ENCODE assay signal across 11 cellular contexts in the genomic region with DNA sequence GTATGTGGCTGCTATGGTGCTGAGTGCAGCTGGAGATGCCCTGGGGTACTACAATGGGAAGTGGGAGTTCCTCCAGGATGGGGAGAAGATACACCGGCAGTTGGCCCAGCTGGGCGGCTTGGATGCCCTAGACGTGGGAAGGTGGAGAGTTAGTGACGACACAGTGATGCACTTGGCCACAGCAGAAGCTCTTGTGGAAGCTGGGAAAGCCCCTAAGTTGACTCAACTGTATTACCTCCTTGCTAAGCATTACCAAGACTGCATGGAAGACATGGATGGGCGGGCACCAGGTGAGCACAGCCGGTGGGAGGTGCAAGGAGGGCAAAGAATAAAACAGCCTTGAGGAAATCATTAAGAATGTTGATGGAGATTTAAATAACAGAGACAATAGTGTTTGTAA. TPM values are rescaled to one million over a fixed set of nuclear protein-coding genes. Genes with fewer than 3 reads are reported as not detected.
DNase-seq lines count a peak whose midpoint lies in the region; ATAC-seq and TF ChIP-seq lines count a peak whose summit lies in the region.
"Had no signal": no experiment of that assay in that cellular context is flagged by ENCODE, and none has a peak within 500 bp of the region (broad histone marks: within the 10 kb centered on the region; RNA-seq: fewer than 3 reads in every experiment).

No MANE protein-coding gene starts in this region.

- in situ Hi-C loops in Caki2 (cut with HindIII; ENCODE audit: low pct_unique_long_range_greater_than_20kb, low sequenced_read_pairs) = no loop called here

- ATAC-seq in GM18909 (IDR thresholded peaks at IDR 0.05; ENCODE audit: poor library complexity, unreplicated experiment) (peak; percentile 41), HG03469 (IDR thresholded peaks at IDR 0.05; ENCODE audit: unreplicated experiment) (peak; percentile 57)

- no peak overlapping the region for H3K4me3 ChIP-seq in fibroblast of mammary gland (ENCODE audit: control insufficient read depth, low read depth, low read length)
- H3K4me3 ChIP-seq: esophagus squamous epithelium had no signal

- DNase-seq in Caki2 (ENCODE audit: low read depth) = peak; percentile 52
- DNase-seq in fibroblast of mammary gland (ENCODE audit: low read depth) = peak; percentile 21
- DNase-seq in NCI-H2196 (lab: John Stamatoyannopoulos, UW; ENCODE audit: unreplicated experiment) = no peak
- DNase-seq in HUDEP-2 (lab: John Stamatoyannopoulos, UW; ENCODE audit: unreplicated experiment in 76 of 76) = no peak
- no peak for DNase-seq in KG1 (lab: John Stamatoyannopoulos, UW)
- DNase-seq in C1 segment of cervical spinal cord (lab: John Stamatoyannopoulos, UW) = no peak
- DNase-seq: Calu3, esophagus squamous epithelium, occipital lobe had no signal

- TF ChIP-seq CTCF in fibroblast of mammary gland (conservative IDR thresholded peaks at IDR 0.05; ENCODE audit: control insufficient read depth, insufficient read depth, low read depth, low read length) = no peak

RNA-seq across cellular contexts. Expression of gene ADPRH, which starts 2.9 kb away (rescaled TPM):
- total RNA-seq in Caki2 (2014; rRNA removed; shearing (Covaris generic); ENCODE audit: low replicate concordance) = 1.7 and 2.2 TPM in 2 replicates

RNA-seq across cellular contexts. Expression of gene PLA1A, which starts 15.5 kb away (rescaled TPM):
- 10.6 and 17.7 TPM in 2 replicates for total RNA-seq in Caki2 (2014; rRNA removed; shearing (Covaris generic); ENCODE audit: low replicate concordance)
- total RNA-seq: occipital lobe had no signal

RNA-seq across cellular contexts. Expression of gene CD80, which starts 22.8 kb away (rescaled TPM):
- not detected in 2 replicates for total RNA-seq in Caki2 (2014; rRNA removed; shearing (Covaris generic); ENCODE audit: low replicate concordance)
- total RNA-seq: Calu3 had no signal

Comparison
In these comparisons a context has a peak if more than half of its experiments do, and no peak if none do; other contexts are left out.
1. DNase-seq: peak in Caki2 (single experiment) and fibroblast of mammary gland (single experiment); none in NCI-H2196 (single experiment), HUDEP-2 (0 of 76), KG1 (single experiment) and C1 segment of cervical spinal cord (0 of 14).